In the genomic region with DNA sequence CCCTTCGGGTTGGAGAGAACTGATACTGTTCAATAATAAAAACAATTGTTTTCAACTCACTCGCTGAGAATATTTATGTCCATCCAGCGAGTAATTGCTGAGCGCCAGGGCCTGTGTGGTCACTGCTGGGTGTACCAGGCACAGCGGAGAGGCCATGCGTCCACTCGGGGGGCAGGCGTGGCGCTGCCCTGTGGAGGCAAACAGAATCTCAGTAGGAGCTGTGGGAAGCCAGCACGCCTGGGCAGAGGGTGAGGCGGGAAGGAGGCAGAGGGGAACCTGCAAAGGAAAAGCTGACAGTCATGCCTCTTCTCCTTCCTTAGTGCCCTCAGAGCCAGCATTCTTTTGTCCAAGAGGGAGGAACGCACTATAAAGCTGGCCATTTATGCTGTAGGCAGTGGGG, we compare ENCODE assay signal across 22 cellular contexts. TPM values are rescaled to one million over a fixed set of nuclear protein-coding genes. Genes with fewer than 3 reads are reported as not detected.
DNase-seq lines count a peak whose midpoint lies in the region; TF ChIP-seq lines count a peak whose summit lies in the region.
"Had no signal": no experiment of that assay in that cellular context is flagged by ENCODE, and none has a peak within 500 bp of the region (broad histone marks: within the 10 kb centered on the region; RNA-seq: fewer than 3 reads in every experiment).

No MANE protein-coding gene starts in this region.

- no peak overlapping the region for H3K14ac ChIP-seq in neuronal stem cell (ENCODE audit: low read length)

- H3K4me1 ChIP-seq in right atrium auricular region = no peaks in the 10 kb centered on the region
- no peaks in the 10 kb centered on the region for H3K4me1 ChIP-seq in neuronal stem cell (ENCODE audit: control insufficient read depth in 2 of 2, insufficient read depth in 1 of 2, low read depth in 1 of 2, low read length in 2 of 2)
- H3K4me1 ChIP-seq: BE2C had no signal

- no peak overlapping the region for H2BK15ac ChIP-seq in neuronal stem cell (ENCODE audit: low read length)

- intact Hi-C loops in cardiac septum (cut with DNase I) = no loop called here

- no peak overlapping the region for H3K27ac ChIP-seq in right atrium auricular region
- H3K27ac ChIP-seq in neuronal stem cell (replicated peaks; ENCODE audit: low read length) = no peak overlapping the region

- no peak overlapping the region for H2BK5ac ChIP-seq in neuronal stem cell (ENCODE audit: low read length)

- H3K18ac ChIP-seq in neuronal stem cell (ENCODE audit: low read length) = no peak overlapping the region

- H2BK12ac ChIP-seq in neuronal stem cell (ENCODE audit: low read length) = no peak overlapping the region

- no peak overlapping the region for H3K9ac ChIP-seq in neuronal stem cell (ENCODE audit: low read depth, low read length, poor library complexity)

- no peak overlapping the region for H3K4me2 ChIP-seq in neuronal stem cell (ENCODE audit: insufficient read depth, low read length, poor library complexity, severe bottlenecking)

- H3K79me1 ChIP-seq in neuronal stem cell (ENCODE audit: low read depth, low read length) = no peaks in the 10 kb centered on the region

- no peaks in the 10 kb centered on the region for H3K36me3 ChIP-seq in right atrium auricular region
- no peaks in the 10 kb centered on the region for H3K36me3 ChIP-seq in neuronal stem cell (replicated peaks in 1 of 2; ENCODE audit: control insufficient read depth in 2 of 2, insufficient read depth in 2 of 2, low read length in 2 of 2)
- H3K36me3 ChIP-seq: BE2C had no signal

- H3K4ac ChIP-seq in neuronal stem cell (ENCODE audit: low read length) = no peak overlapping the region

- H3K9me3 ChIP-seq in right atrium auricular region (no peaks in the 10 kb centered on the region), neuronal stem cell (replicated peaks in 1 of 2; ENCODE audit: control insufficient read depth in 2 of 2, insufficient read depth in 1 of 2, low read depth in 1 of 2, low read length in 2 of 2) (no peaks in the 10 kb centered on the region)
- H3K9me3 ChIP-seq: BE2C had no signal

- H2AK5ac ChIP-seq in neuronal stem cell (ENCODE audit: low read depth, low read length) = no peak overlapping the region

- no peak overlapping the region for H3K23ac ChIP-seq in neuronal stem cell (ENCODE audit: low read depth, low read length, poor library complexity)

- peak overlapping the region; percentile 17 for H2AFZ ChIP-seq in neuronal stem cell (ENCODE audit: low read length)

- H3K27me3 ChIP-seq in right atrium auricular region (no peaks in the 10 kb centered on the region), neuronal stem cell (ENCODE audit: control insufficient read depth in 3 of 3, insufficient read depth in 3 of 3, low read depth in 1 of 3, low read length in 3 of 3) (peaks cover 0 to 39% (median 0%) of the 10 kb centered on the region in 3 experiments)
- H3K27me3 ChIP-seq: BE2C had no signal

- no peak for TF ChIP-seq CTCF in right atrium auricular region (IDR thresholded peaks at IDR 0.05)

- H3K4me3 ChIP-seq in right atrium auricular region (no peak overlapping the region), neuronal stem cell (ENCODE audit: low read length in 2 of 2) (no peak overlapping the region)
- H3K4me3 ChIP-seq: GM12878 had no signal

- DNase-seq in right atrium auricular region (ENCODE audit: low spot score) (peak; percentile 43), cardiac septum (ENCODE audit: low spot score) (no peak), ecto neural progenitor cell (ENCODE audit: low spot score) (peak; percentile 22), neuronal stem cell (ENCODE audit: low spot score) (no peak), AG20443 (ENCODE audit: low spot score) (no peak), islet precursor cell (no peak), SKM-1 treated with dmso at 0.1 percent for 144 hours (lab: John Stamatoyannopoulos, UW; ENCODE audit: unreplicated experiment) (no peak)
- DNase-seq: BE2C; C1 segment of cervical spinal cord; CD4-positive, CD25-positive, alpha-beta regulatory T cell; CD8-positive, alpha-beta memory T cell; COR-L47; DMS 273 treated with DMSO at 0.1 percent for 48 hours; DMS53; DND-41; EL; H7; HFFc6; IMR-90 had no signal

- H4K8ac ChIP-seq in neuronal stem cell (ENCODE audit: low read depth, low read length) = no peak overlapping the region

- H2BK120ac ChIP-seq in neuronal stem cell (ENCODE audit: low read depth, low read length) = no peak overlapping the region

- WGBS in neuronal stem cell (ENCODE audit: extremely low coverage in 2 of 2, insufficient read length in 2 of 2, insufficient replicate concordance in 1 of 2), 2 donors = no CpG with 5 or more reads among the region's 12 CpGs

- no peak overlapping the region for H4K91ac ChIP-seq in neuronal stem cell (ENCODE audit: low read depth, low read length, poor library complexity)

RNA-seq across cellular contexts. Expression of a gene that starts 11.4 kb away (rescaled TPM):
- total RNA-seq in right atrium auricular region (not detected), cardiac septum (not detected)
- polyA plus RNA-seq in neuronal stem cell (2013, experiment 1 of 2) = 0.03 TPM
- 0.03 TPM for polyA plus RNA-seq in neuronal stem cell (2013, experiment 2 of 2)
- total RNA-seq: A172, G401, HFFc6, IMR-90 had no signal
- polyA plus RNA-seq: IMR-90 had no signal

RNA-seq across cellular contexts. Expression of a gene that starts 34.2 kb away (rescaled TPM):
- total RNA-seq in right atrium auricular region (10 to 100 TPM; 17.6 to 32.9 TPM), cardiac septum (33.9 TPM)
- 16.1 TPM for polyA plus RNA-seq in neuronal stem cell (2013, experiment 1 of 2)
- polyA plus RNA-seq in neuronal stem cell (2013, experiment 2 of 2) = 15.8 TPM

RNA-seq across cellular contexts. Expression of a gene that starts 34.4 kb away (rescaled TPM):
- 10 to 100 TPM; 35.8 to 47.1 TPM for total RNA-seq in right atrium auricular region
- 32.9 TPM for total RNA-seq in cardiac septum
- polyA plus RNA-seq in neuronal stem cell (2013, experiment 1 of 2) = 78.7 TPM
- polyA plus RNA-seq in neuronal stem cell (2013, experiment 2 of 2) = 77.8 TPM

RNA-seq across cellular contexts. Expression of a gene that starts 44.2 kb away (rescaled TPM):
- 1 to 10 TPM in 1 of 2 donors, under 1 TPM in 1; 0.22 to 2.4 TPM for total RNA-seq in right atrium auricular region
- 0.57 TPM for total RNA-seq in cardiac septum
- 7.7 TPM for polyA plus RNA-seq in neuronal stem cell (2013, experiment 1 of 2)
- 7.7 TPM for polyA plus RNA-seq in neuronal stem cell (2013, experiment 2 of 2)
- total RNA-seq: HFFc6 had no signal

Comparison
In these comparisons a context has a peak if more than half of its experiments do, and no peak if none do; other contexts are left out.
1. DNase-seq: peak in right atrium auricular region (single experiment) and ecto neural progenitor cell (single experiment); none in cardiac septum (single experiment), neuronal stem cell (single experiment), AG20443 (single experiment), islet precursor cell (single experiment) and SKM-1 treated with dmso at 0.1 percent for 144 hours (single experiment).